Comparison of ENCODE assay signal across 27 cellular contexts in genomic region chr2:166439078-166439477, GRCh38. TPM values are rescaled to one million over a fixed set of nuclear protein-coding genes. Genes with fewer than 3 reads are reported as not detected.
"Had no signal": no experiment of that assay in that cellular context is flagged by ENCODE, and none has a peak within 500 bp of the region (broad histone marks: within the 10 kb centered on the region; RNA-seq: fewer than 3 reads in every experiment).

No MANE protein-coding gene starts in this region.

- H2AFZ ChIP-seq: hepatocyte, parathyroid adenoma had no signal

- H3K36me3 ChIP-seq: neutrophil, stomach, thyroid gland, transverse colon, vagina had no signal

- H3K4me1 ChIP-seq: left ventricle myocardium inferior, parathyroid adenoma, psoas muscle, stomach, testis, thyroid gland, transverse colon, upper lobe of left lung, vagina had no signal

- H3K4me3 ChIP-seq: hepatocyte, left ventricle myocardium inferior, lung, mucosa of descending colon, psoas muscle, skin epidermis, stomach, testis, thyroid gland, transverse colon, upper lobe of left lung, vagina had no signal

- H3K9me3 ChIP-seq: left ventricle myocardium inferior, mucosa of descending colon, neutrophil, psoas muscle, stomach, testis, thyroid gland, transverse colon, upper lobe of left lung, vagina had no signal

- DNase-seq: islet precursor cell; left ventricle myocardium inferior; midbrain; mucosa of descending colon; naive thymus-derived CD4-positive, alpha-beta T cell; occipital lobe; psoas muscle; right cardiac atrium; stimulated activated CD4-positive, alpha-beta T cell treated with anti-CD3 and anti-CD28 coated beads, Interleukin-12 subunit alpha, Interleukin-12 subunit beta, amount 100 ng/mL, for 4 hours; stimulated activated CD4-positive, alpha-beta T cell treated with anti-CD3 and anti-CD28 coated beads, Interleukin-15, amount 100 ng/mL, for 24 hours; stimulated activated CD4-positive, alpha-beta T cell treated with anti-CD3 and anti-CD28 coated beads, Interleukin-2, amount 100 ng/mL, for 24 hours; stimulated activated CD4-positive, alpha-beta T cell treated with anti-CD3 and anti-CD28 coated beads, Interleukin-4, amount 100 ng/mL, for 1 hour; stimulated activated naive B cell treated with anti-CD40 and anti-IgM and Interleukin-4, amounts not matched to agents 10 μg/mL and 1 μg/mL and 100 μg/mL, for 72 hours; stimulated activated naive CD8-positive, alpha-beta T cell treated with anti-CD3 and anti-CD28 coated beads, Interleukin-15, Interleukin-2, amounts not matched to agents 100 U/mL and 50 U/mL, for 24 hours; stomach; testis; thyroid gland; transverse colon; upper lobe of left lung had no signal

- H3K9ac ChIP-seq: parathyroid adenoma had no signal

- H3K4me2 ChIP-seq: hepatocyte had no signal

- H3K27ac ChIP-seq: hepatocyte, left ventricle myocardium inferior, neutrophil, parathyroid adenoma, psoas muscle, skin epidermis, stomach, testis, thyroid gland, transverse colon, upper lobe of left lung, vagina had no signal

- H3K79me2 ChIP-seq: hepatocyte, parathyroid adenoma had no signal

- H3K27me3 ChIP-seq: hepatocyte, neutrophil, stomach, testis, thyroid gland, transverse colon, upper lobe of left lung, vagina had no signal

- ATAC-seq: mucosa of descending colon; naive thymus-derived CD4-positive, alpha-beta T cell; natural killer cell treated with Interleukin-12 subunit alpha and Interleukin-12 subunit beta and Interleukin-15 and Interleukin-18, amount 100 ng/mL, for 72 hours; psoas muscle; right cardiac atrium; sciatic nerve; stimulated activated naive B cell treated with anti-CD40 and anti-IgM and Interleukin-4, amounts not matched to agents 10 μg/mL and 1 μg/mL and 100 μg/mL, for 72 hours; stimulated activated naive CD8-positive, alpha-beta T cell treated with anti-CD3 and anti-CD28 coated beads, Interleukin-15, Interleukin-2, amounts not matched to agents 100 U/mL and 50 U/mL, for 24 hours had no signal

RNA-seq across cellular contexts. Expression of gene SCN7A, which starts 55.0 kb away (rescaled TPM):
- total RNA-seq: natural killer cell treated with Interleukin-12 subunit alpha and Interleukin-12 subunit beta and Interleukin-15 and Interleukin-18, amount 100 ng/mL, for 72 hours had no signal
- polyA plus RNA-seq: naive thymus-derived CD4-positive, alpha-beta T cell had no signal
